In the genomic region with DNA sequence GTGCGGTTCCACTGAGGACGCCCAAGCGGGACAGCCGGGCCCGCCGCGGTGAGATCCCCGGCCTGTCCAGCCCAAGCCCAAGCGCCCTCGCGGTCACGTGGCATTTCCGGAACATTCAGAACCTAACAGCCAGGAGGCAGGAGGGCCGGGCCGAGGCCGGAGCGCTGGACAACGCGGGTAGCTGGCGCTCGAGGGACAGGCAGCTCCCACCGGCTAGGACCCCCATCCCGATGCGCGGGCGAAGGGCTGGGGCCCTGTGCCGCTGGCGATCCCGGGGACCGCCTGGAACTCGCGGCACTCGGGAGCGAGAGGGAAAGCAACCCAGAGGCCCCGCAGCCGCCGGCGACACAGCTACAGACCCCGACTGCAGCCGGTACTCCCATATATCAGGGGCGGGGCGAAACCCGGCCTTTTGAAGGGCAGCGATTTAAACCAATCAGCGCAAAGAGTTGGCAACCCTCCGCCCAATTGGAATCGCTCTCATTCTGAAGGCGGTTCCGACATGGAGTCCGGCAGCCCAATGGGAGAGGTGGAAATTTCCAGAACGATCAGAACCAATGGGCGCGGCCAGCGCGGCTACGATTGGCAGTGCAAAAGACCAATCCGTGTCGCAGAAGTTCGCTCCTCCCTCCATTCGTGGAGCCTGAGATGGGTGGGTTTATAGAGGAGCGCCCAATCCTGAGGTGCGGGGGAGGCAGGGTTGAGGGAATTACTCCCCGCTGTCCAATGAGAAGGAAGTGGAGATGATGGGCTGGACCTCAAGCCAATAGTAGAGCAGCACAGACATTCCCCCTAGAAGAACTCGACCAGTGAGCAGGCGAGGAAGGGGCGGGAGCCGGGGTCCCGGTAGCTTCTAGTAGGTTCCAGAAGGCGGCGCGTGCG, we compare ENCODE assay signal across 1 cellular context.
TF ChIP-seq lines count a peak whose summit lies in the region.

A gene (plus strand): TSS at position 849 of the 882 bp plus-strand sequence. CDS start 91 bp downstream, outside the sequence.

TF ChIP-seq in K562, 482 proteins besides CTCF, POLR2A, EP300 and RAD21 (continued from another document and continues in another):
- TF ChIP-seq, protein P1, sequence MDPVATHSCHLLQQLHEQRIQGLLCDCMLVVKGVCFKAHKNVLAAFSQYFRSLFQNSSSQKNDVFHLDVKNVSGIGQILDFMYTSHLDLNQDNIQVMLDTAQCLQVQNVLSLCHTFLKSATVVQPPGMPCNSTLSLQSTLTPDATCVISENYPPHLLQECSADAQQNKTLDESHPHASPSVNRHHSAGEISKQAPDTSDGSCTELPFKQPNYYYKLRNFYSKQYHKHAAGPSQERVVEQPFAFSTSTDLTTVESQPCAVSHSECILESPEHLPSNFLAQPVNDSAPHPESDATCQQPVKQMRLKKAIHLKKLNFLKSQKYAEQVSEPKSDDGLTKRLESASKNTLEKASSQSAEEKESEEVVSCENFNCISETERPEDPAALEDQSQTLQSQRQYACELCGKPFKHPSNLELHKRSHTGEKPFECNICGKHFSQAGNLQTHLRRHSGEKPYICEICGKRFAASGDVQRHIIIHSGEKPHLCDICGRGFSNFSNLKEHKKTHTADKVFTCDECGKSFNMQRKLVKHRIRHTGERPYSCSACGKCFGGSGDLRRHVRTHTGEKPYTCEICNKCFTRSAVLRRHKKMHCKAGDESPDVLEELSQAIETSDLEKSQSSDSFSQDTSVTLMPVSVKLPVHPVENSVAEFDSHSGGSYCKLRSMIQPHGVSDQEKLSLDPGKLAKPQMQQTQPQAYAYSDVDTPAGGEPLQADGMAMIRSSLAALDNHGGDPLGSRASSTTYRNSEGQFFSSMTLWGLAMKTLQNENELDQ (CRISPR knock-in tag; IDR thresholded peaks at IDR 0.05; ENCODE audit: borderline replicate concordance): no peak
- TF ChIP-seq XRCC5 (IDR thresholded peaks at IDR 0.05; ENCODE audit: low read depth, low read length) (peak; percentile 15; the same call in 1 of the 2 replicates), NR2C1 (IDR thresholded peaks at IDR 0.05) (no peak), NR2C1 (tag; IDR thresholded peaks at IDR 0.05) (no peak), RBM22 (IDR thresholded peaks at IDR 0.05; ENCODE audit: low read depth, low read length, poor library complexity, severe bottlenecking) (peak; percentile 73), GABPB1 (CRISPR knock-in tag; IDR thresholded peaks at IDR 0.05) (peak; percentile 78), CCNT2 (IDR thresholded peaks at IDR 0.05; ENCODE audit: borderline replicate concordance, extremely low read depth, insufficient read length, low read depth, low read length) (peak; percentile 87), PCBP1 (IDR thresholded peaks at IDR 0.05; ENCODE audit: low read depth, low read length, poor library complexity, severe bottlenecking) (peak; percentile 52), TAF7 (tag; IDR thresholded peaks at IDR 0.05) (peak; percentile 82), ZC3H8 (IDR thresholded peaks at IDR 0.05) (no peak), CTBP1 (IDR thresholded peaks at IDR 0.05; ENCODE audit: borderline replicate concordance) (peak; percentile 39; the same call in 1 of the 2 replicates), PHF20 (IDR thresholded peaks at IDR 0.05; ENCODE audit: partially characterized antibody) (peak; percentile 81), SMAD4 (CRISPR knock-in tag; conservative IDR thresholded peaks at IDR 0.05) (peak; percentile 73; the same call in 1 of the 2 replicates), CC2D1A (IDR thresholded peaks at IDR 0.05) (peak; percentile 43; the same call in 1 of the 2 replicates), ZEB2 (IDR thresholded peaks at IDR 0.05) (no peak), PRPF4 (IDR thresholded peaks at IDR 0.05; ENCODE audit: insufficient read depth, low read depth, low read length, poor library complexity, severe bottlenecking) (peak; percentile 65), KLF6 (CRISPR knock-in tag; IDR thresholded peaks at IDR 0.05; ENCODE audit: borderline replicate concordance) (peak; percentile 97), JUND (IDR thresholded peaks at IDR 0.05; ENCODE audit: borderline replicate concordance, low read depth, low read length) (0 out of 2 replicates have a peak, but pooled peaks have one; percentile 20), JUND (tag; IDR thresholded peaks at IDR 0.05; ENCODE audit: borderline replicate concordance, low read depth, low read length) (0 out of 3 replicates have a peak, but pooled peaks have one; percentile 21), HNRNPUL1 (IDR thresholded peaks at IDR 0.05; ENCODE audit: low read length) (no peak), ZNF165 (CRISPR knock-in tag; IDR thresholded peaks at IDR 0.05; ENCODE audit: borderline replicate concordance) (0 out of 2 replicates have a peak, but pooled peaks have one; percentile 35), SMARCB1 (IDR thresholded peaks at IDR 0.05; ENCODE audit: insufficient read length, low read depth) (no peak), SP1 (CRISPR knock-in tag; IDR thresholded peaks at IDR 0.05) (peak; percentile 95), ELF2 (CRISPR knock-in tag; IDR thresholded peaks at IDR 0.05) (peak; percentile 78), TEAD4 (IDR thresholded peaks at IDR 0.05; ENCODE audit: low read length) (peak; percentile 73), TEAD4 (CRISPR knock-in tag; IDR thresholded peaks at IDR 0.05; ENCODE audit: borderline replicate concordance) (no peak), DMBX1 (CRISPR knock-in tag; IDR thresholded peaks at IDR 0.05; ENCODE audit: borderline replicate concordance) (peak; percentile 58; the same call in 1 of the 2 replicates), TBL1XR1 (IDR thresholded peaks at IDR 0.05; ENCODE audit: low read length in 2 of 2) (no peak), NEUROD1 (IDR thresholded peaks at IDR 0.05; ENCODE audit: borderline replicate concordance, low read depth, low read length, partially characterized antibody) (peak; percentile 99), ZNF347 (CRISPR knock-in tag; IDR thresholded peaks at IDR 0.05; ENCODE audit: low read depth) (no peak), CBX1 (IDR thresholded peaks at IDR 0.05; ENCODE audit: low read depth) (0 out of 2 replicates have a peak, but pooled peaks have one; percentile 70), KLF1 (tag; IDR thresholded peaks at IDR 0.05) (peak; percentile 91), NUFIP1 (IDR thresholded peaks at IDR 0.05; ENCODE audit: partially characterized antibody) (no peak), PHB (CRISPR knock-in tag; IDR thresholded peaks at IDR 0.05) (0 out of 2 replicates have a peak, but pooled peaks have one; percentile 79), SRSF3 (IDR thresholded peaks at IDR 0.05; ENCODE audit: insufficient read depth, low read length) (no peak), TAF15 (IDR thresholded peaks at IDR 0.05; ENCODE audit: low read depth, low read length) (no peak), TAF9B (IDR thresholded peaks at IDR 0.05; ENCODE audit: partially characterized antibody) (peak; percentile 75), MBD2 (IDR thresholded peaks at IDR 0.05; ENCODE audit: borderline replicate concordance, low read depth) (peak; percentile 100), ZNF354B (CRISPR knock-in tag; IDR thresholded peaks at IDR 0.05) (no peak)
- TF ChIP-seq, protein P2, sequence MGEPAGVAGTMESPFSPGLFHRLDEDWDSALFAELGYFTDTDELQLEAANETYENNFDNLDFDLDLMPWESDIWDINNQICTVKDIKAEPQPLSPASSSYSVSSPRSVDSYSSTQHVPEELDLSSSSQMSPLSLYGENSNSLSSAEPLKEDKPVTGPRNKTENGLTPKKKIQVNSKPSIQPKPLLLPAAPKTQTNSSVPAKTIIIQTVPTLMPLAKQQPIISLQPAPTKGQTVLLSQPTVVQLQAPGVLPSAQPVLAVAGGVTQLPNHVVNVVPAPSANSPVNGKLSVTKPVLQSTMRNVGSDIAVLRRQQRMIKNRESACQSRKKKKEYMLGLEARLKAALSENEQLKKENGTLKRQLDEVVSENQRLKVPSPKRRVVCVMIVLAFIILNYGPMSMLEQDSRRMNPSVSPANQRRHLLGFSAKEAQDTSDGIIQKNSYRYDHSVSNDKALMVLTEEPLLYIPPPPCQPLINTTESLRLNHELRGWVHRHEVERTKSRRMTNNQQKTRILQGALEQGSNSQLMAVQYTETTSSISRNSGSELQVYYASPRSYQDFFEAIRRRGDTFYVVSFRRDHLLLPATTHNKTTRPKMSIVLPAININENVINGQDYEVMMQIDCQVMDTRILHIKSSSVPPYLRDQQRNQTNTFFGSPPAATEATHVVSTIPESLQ (CRISPR knock-in tag; IDR thresholded peaks at IDR 0.05): 0 out of 2 replicates have a peak, but pooled peaks have one; percentile 26
- TF ChIP-seq, protein P3, sequence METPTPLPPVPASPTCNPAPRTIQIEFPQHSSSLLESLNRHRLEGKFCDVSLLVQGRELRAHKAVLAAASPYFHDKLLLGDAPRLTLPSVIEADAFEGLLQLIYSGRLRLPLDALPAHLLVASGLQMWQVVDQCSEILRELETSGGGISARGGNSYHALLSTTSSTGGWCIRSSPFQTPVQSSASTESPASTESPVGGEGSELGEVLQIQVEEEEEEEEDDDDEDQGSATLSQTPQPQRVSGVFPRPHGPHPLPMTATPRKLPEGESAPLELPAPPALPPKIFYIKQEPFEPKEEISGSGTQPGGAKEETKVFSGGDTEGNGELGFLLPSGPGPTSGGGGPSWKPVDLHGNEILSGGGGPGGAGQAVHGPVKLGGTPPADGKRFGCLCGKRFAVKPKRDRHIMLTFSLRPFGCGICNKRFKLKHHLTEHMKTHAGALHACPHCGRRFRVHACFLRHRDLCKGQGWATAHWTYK (CRISPR knock-in tag; IDR thresholded peaks at IDR 0.05): peak; percentile 66; the same call in 1 of the 2 replicates
- TF ChIP-seq, protein P4, sequence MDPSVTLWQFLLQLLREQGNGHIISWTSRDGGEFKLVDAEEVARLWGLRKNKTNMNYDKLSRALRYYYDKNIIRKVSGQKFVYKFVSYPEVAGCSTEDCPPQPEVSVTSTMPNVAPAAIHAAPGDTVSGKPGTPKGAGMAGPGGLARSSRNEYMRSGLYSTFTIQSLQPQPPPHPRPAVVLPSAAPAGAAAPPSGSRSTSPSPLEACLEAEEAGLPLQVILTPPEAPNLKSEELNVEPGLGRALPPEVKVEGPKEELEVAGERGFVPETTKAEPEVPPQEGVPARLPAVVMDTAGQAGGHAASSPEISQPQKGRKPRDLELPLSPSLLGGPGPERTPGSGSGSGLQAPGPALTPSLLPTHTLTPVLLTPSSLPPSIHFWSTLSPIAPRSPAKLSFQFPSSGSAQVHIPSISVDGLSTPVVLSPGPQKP (CRISPR knock-in tag; IDR thresholded peaks at IDR 0.05): no peak
- TF ChIP-seq, protein P5, sequence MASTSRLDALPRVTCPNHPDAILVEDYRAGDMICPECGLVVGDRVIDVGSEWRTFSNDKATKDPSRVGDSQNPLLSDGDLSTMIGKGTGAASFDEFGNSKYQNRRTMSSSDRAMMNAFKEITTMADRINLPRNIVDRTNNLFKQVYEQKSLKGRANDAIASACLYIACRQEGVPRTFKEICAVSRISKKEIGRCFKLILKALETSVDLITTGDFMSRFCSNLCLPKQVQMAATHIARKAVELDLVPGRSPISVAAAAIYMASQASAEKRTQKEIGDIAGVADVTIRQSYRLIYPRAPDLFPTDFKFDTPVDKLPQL (IDR thresholded peaks at IDR 0.05; ENCODE audit: extremely low read depth, insufficient read length): no peak
- TF ChIP-seq, protein P6, sequence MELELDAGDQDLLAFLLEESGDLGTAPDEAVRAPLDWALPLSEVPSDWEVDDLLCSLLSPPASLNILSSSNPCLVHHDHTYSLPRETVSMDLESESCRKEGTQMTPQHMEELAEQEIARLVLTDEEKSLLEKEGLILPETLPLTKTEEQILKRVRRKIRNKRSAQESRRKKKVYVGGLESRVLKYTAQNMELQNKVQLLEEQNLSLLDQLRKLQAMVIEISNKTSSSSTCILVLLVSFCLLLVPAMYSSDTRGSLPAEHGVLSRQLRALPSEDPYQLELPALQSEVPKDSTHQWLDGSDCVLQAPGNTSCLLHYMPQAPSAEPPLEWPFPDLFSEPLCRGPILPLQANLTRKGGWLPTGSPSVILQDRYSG (tag; conservative IDR thresholded peaks at IDR 0.05; ENCODE audit: low read depth): 0 out of 2 replicates have a peak, but pooled peaks have one; percentile 31
- TF ChIP-seq, protein P7, sequence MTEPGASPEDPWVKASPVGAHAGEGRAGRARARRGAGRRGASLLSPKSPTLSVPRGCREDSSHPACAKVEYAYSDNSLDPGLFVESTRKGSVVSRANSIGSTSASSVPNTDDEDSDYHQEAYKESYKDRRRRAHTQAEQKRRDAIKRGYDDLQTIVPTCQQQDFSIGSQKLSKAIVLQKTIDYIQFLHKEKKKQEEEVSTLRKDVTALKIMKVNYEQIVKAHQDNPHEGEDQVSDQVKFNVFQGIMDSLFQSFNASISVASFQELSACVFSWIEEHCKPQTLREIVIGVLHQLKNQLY (CRISPR knock-in tag; conservative IDR thresholded peaks at IDR 0.05): peak in 1 of 2 experiments; percentile 81; a peak in 1 of 4 replicates
- TF ChIP-seq, protein P8, sequence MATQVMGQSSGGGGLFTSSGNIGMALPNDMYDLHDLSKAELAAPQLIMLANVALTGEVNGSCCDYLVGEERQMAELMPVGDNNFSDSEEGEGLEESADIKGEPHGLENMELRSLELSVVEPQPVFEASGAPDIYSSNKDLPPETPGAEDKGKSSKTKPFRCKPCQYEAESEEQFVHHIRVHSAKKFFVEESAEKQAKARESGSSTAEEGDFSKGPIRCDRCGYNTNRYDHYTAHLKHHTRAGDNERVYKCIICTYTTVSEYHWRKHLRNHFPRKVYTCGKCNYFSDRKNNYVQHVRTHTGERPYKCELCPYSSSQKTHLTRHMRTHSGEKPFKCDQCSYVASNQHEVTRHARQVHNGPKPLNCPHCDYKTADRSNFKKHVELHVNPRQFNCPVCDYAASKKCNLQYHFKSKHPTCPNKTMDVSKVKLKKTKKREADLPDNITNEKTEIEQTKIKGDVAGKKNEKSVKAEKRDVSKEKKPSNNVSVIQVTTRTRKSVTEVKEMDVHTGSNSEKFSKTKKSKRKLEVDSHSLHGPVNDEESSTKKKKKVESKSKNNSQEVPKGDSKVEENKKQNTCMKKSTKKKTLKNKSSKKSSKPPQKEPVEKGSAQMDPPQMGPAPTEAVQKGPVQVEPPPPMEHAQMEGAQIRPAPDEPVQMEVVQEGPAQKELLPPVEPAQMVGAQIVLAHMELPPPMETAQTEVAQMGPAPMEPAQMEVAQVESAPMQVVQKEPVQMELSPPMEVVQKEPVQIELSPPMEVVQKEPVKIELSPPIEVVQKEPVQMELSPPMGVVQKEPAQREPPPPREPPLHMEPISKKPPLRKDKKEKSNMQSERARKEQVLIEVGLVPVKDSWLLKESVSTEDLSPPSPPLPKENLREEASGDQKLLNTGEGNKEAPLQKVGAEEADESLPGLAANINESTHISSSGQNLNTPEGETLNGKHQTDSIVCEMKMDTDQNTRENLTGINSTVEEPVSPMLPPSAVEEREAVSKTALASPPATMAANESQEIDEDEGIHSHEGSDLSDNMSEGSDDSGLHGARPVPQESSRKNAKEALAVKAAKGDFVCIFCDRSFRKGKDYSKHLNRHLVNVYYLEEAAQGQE (CRISPR knock-in tag; IDR thresholded peaks at IDR 0.05; ENCODE audit: low read depth): peak; percentile 75
